ENCODE assay signal across 8 cellular contexts in genomic region chr4:48109413-48110263, GRCh38. TPM values are rescaled to one million over a fixed set of nuclear protein-coding genes. Genes with fewer than 3 reads are reported as not detected.
DNase-seq lines count a peak whose midpoint lies in the region; ATAC-seq and TF ChIP-seq lines count a peak whose summit lies in the region.

No MANE protein-coding gene starts in this region.

- POLR2A ChIA-PET in RWPE1 (lab: Yijun Ruan, JAX; ENCODE audit: low non-redundant PET): no interaction called here

- H3K9me3 ChIP-seq in esophagus squamous epithelium: no peaks in the 10 kb centered on the region

- no peak overlapping the region for H3K4me3 ChIP-seq in esophagus squamous epithelium

- DNase-seq in DMS53 (lab: John Stamatoyannopoulos, UW) (peak; percentile 86), RWPE1 (ENCODE audit: low spot score) (peak; percentile 40), esophagus squamous epithelium (lab: John Stamatoyannopoulos, UW) (no peak), renal cortical epithelial cell (ENCODE audit: low read depth) (peak; percentile 75), KG1 (lab: John Stamatoyannopoulos, UW) (no peak), GM03348 (ENCODE audit: low spot score) (no peak)

- H3K36me3 ChIP-seq in esophagus squamous epithelium: no peaks in the 10 kb centered on the region

- ATAC-seq in GM19023 (IDR thresholded peaks at IDR 0.05; ENCODE audit: unreplicated experiment) (peak; percentile 69), HG03571 (IDR thresholded peaks at IDR 0.05; ENCODE audit: unreplicated experiment) (peak; percentile 73)

- WGBS in esophagus squamous epithelium, 2 donors: 58 to 62% methylated on average over 5 of the region's 5 CpGs

- H3K4me1 ChIP-seq in esophagus squamous epithelium: no peaks in the 10 kb centered on the region

- CTCF ChIA-PET in RWPE1 (lab: Yijun Ruan, JAX): interaction anchor here (0.5 to 1.4 kb wide), 3 partner anchors 9 to 439 kb away, joined by 3 to 5 read pairs (median 3); no protein-coding TSS in a partner anchor

- H3K27ac ChIP-seq in RWPE1 (no peak overlapping the region), esophagus squamous epithelium (no peak overlapping the region)

- no peak for TF ChIP-seq POLR2A in esophagus squamous epithelium (IDR thresholded peaks at IDR 0.05)

- no peaks in the 10 kb centered on the region for H3K27me3 ChIP-seq in esophagus squamous epithelium

- intact Hi-C loops in esophagus squamous epithelium (cut with DNase I): no loop called here

- TF ChIP-seq CTCF in RWPE1 (conservative IDR thresholded peaks at IDR 0.05; ENCODE audit: low read depth): peak; percentile 62
- peak; percentile 28 to 65 (median 42) for TF ChIP-seq CTCF in esophagus squamous epithelium (IDR thresholded peaks at IDR 0.05)

RNA-seq across cellular contexts. Expression of gene TXK, which starts 24.4 kb away (rescaled TPM):
- total RNA-seq in esophagus squamous epithelium: 1 to 10 TPM; 1.7 to 5.2 (median 3.5) TPM
- total RNA-seq in renal cortical epithelial cell: 2.6 and 4.7 TPM in 2 replicates

Comparison
In these comparisons a context has a peak if more than half of its experiments do, and no peak if none do; other contexts are left out.
1. DNase-seq: peak in DMS53 (single experiment), RWPE1 (single experiment) and renal cortical epithelial cell (single experiment); none in esophagus squamous epithelium (single experiment), KG1 (single experiment) and GM03348 (single experiment).